ENCODE assay signal across 24 cellular contexts in the genomic region with DNA sequence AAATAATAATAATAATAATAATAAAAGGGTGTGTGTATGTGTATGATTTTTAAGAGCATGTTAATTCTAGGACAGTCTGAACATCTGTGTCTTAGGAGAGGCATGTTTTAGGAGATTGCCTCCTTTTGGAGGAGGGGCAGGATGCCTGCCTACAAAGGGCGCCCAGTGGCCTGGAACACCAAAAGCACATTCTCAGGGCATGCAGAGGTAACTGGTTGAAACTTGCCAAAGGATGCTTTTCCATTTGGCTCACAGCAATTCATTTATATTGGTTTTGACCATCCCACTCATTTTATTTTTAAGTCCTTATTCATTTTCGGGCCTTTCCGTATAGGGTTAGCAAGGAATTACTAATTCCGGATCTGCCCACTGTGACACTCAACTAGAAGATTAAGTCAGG. TPM values are rescaled to one million over a fixed set of nuclear protein-coding genes. Genes with fewer than 3 reads are reported as not detected.
A peak's percentile ranks its signal among the peaks of the same experiment; 100 is the strongest.
DNase-seq lines count a peak whose midpoint lies in the region; ATAC-seq and TF ChIP-seq lines count a peak whose summit lies in the region.
"Had no signal": no experiment of that assay in that cellular context is flagged by ENCODE, and none has a peak within 500 bp of the region (broad histone marks: within the 10 kb centered on the region; RNA-seq: fewer than 3 reads in every experiment).

No MANE protein-coding gene starts in this region.

- peak overlapping the region; percentile 94 for H3K27ac ChIP-seq in ACC112 (ENCODE audit: low read depth, low read length)
- H3K27ac ChIP-seq in PC-9: peak overlapping the region; percentile 91
- H3K27ac ChIP-seq in neuronal stem cell (replicated peaks; ENCODE audit: low read length): no peak overlapping the region
- H3K27ac ChIP-seq: BLaER1, KMS-11, prostate gland, upper lobe of left lung had no signal

- WGBS in neuronal stem cell (ENCODE audit: extremely low coverage in 2 of 2, insufficient read length in 2 of 2, insufficient replicate concordance in 1 of 2), 2 donors: no CpG with 5 or more reads among the region's 4 CpGs

- H3K4me3 ChIP-seq in ACC112 (ENCODE audit: low read depth, low read length): no peak overlapping the region
- no peak overlapping the region for H3K4me3 ChIP-seq in PC-9
- H3K4me3 ChIP-seq in neuronal stem cell (ENCODE audit: low read length in 2 of 2): no peak overlapping the region
- H3K4me3 ChIP-seq: BLaER1, prostate gland, upper lobe of left lung had no signal

- no peak overlapping the region for H4K91ac ChIP-seq in neuronal stem cell (ENCODE audit: low read depth, low read length, poor library complexity)

- no peak overlapping the region for H3K9ac ChIP-seq in neuronal stem cell (ENCODE audit: low read depth, low read length, poor library complexity)
- H3K9ac ChIP-seq: BLaER1, KMS-11 had no signal

- H3K4ac ChIP-seq in neuronal stem cell (ENCODE audit: low read length): no peak overlapping the region

- H3K23ac ChIP-seq in neuronal stem cell (ENCODE audit: low read depth, low read length, poor library complexity): no peak overlapping the region

- no peak for TF ChIP-seq CTCF in PC-9 (conservative IDR thresholded peaks at IDR 0.05)

- CTCF ChIA-PET in PC-9 (lab: Charles Lee): no interaction called here

- no peak overlapping the region for H3K14ac ChIP-seq in neuronal stem cell (ENCODE audit: low read length)

- no peak overlapping the region for H2AK5ac ChIP-seq in neuronal stem cell (ENCODE audit: low read depth, low read length)

- no peak overlapping the region for H2BK15ac ChIP-seq in neuronal stem cell (ENCODE audit: low read length)

- H3K27me3 ChIP-seq in ACC112 (ENCODE audit: insufficient read depth, low read length): no peaks in the 10 kb centered on the region
- no peaks in the 10 kb centered on the region for H3K27me3 ChIP-seq in PC-9 (ENCODE audit: insufficient read depth, low read depth)
- no peaks in the 10 kb centered on the region for H3K27me3 ChIP-seq in neuronal stem cell (ENCODE audit: control insufficient read depth in 3 of 3, insufficient read depth in 3 of 3, low read depth in 1 of 3, low read length in 3 of 3)
- H3K27me3 ChIP-seq: BLaER1, upper lobe of left lung had no signal

- no peak overlapping the region for H2BK5ac ChIP-seq in neuronal stem cell (ENCODE audit: low read length)

- H3K9me2 ChIP-seq in PC-9 (ENCODE audit: insufficient read depth): no peaks in the 10 kb centered on the region

- H4K8ac ChIP-seq in neuronal stem cell (ENCODE audit: low read depth, low read length): no peak overlapping the region

- no peaks in the 10 kb centered on the region for H4K20me1 ChIP-seq in PC-9 (ENCODE audit: insufficient read depth)
- H4K20me1 ChIP-seq: BLaER1 had no signal

- no peaks in the 10 kb centered on the region for H3K79me1 ChIP-seq in neuronal stem cell (ENCODE audit: low read depth, low read length)

- H3K79me2 ChIP-seq in ACC112 (ENCODE audit: control insufficient read depth, insufficient read depth, low read length, unreplicated experiment) (no peaks in the 10 kb centered on the region), PC-9 (ENCODE audit: low read depth) (no peaks in the 10 kb centered on the region)

- POLR2A ChIA-PET in PC-9 (lab: Charles Lee; ENCODE audit: unreplicated experiment): no interaction called here

- no peak for DNase-seq in PC-9
- DNase-seq in glomerular visceral epithelial cell (ENCODE audit: extremely low spot score): peak; percentile 88
- no peak for DNase-seq in neuronal stem cell (ENCODE audit: low spot score)
- no peak for DNase-seq in SHP77 (lab: John Stamatoyannopoulos, UW)
- DNase-seq in SIG-M5 (lab: John Stamatoyannopoulos, UW): no peak
- DNase-seq: activated CD4-positive, alpha-beta T cell treated with anti-CD3 and anti-CD28 coated beads for 1 hour; activated naive CD4-positive, alpha-beta T cell treated with anti-CD3 and anti-CD28 coated beads for 36 hours; activated T-cell treated with anti-CD3 and anti-CD28 coated beads, Interleukin-2, amount 50 U/mL, for 4 hours; amygdala; central memory CD4-positive, alpha-beta T cell; NCI-H1092; NCI-H2029 treated with DMSO at 0.1 percent for 48 hours; NCI-H446 treated with DMSO at 0.1 percent for 48 hours; stimulated activated CD4-positive, alpha-beta T cell treated with anti-CD3 and anti-CD28 coated beads, Interleukin-4, amount 100 ng/mL, for 24 hours; upper lobe of left lung had no signal

- BruUV-seq in PC-9 (replicated peaks; lab: Mats Ljungman, UMichigan): TSS peak; percentile 43

- peak overlapping the region; percentile 33 for H3K4me2 ChIP-seq in PC-9
- no peak overlapping the region for H3K4me2 ChIP-seq in neuronal stem cell (ENCODE audit: insufficient read depth, low read length, poor library complexity, severe bottlenecking)
- H3K4me2 ChIP-seq: BLaER1, KMS-11 had no signal

- H3K36me3 ChIP-seq in ACC112 (ENCODE audit: insufficient read depth, low read length) (no peaks in the 10 kb centered on the region), PC-9 (ENCODE audit: low read depth) (no peaks in the 10 kb centered on the region), neuronal stem cell (replicated peaks in 1 of 2; ENCODE audit: control insufficient read depth in 2 of 2, insufficient read depth in 2 of 2, low read length in 2 of 2) (no peaks in the 10 kb centered on the region)
- H3K36me3 ChIP-seq: BLaER1, prostate gland, upper lobe of left lung had no signal

- H2AFZ ChIP-seq in ACC112 (ENCODE audit: low read length, unreplicated experiment) (peak overlapping the region; percentile 2), PC-9 (no peak overlapping the region), neuronal stem cell (ENCODE audit: low read length) (peak overlapping the region; percentile 24)

- H3F3A ChIP-seq in PC-9 (ENCODE audit: insufficient read depth, low read depth): peaks cover 42% of the 10 kb centered on the region

- H2BK120ac ChIP-seq in neuronal stem cell (ENCODE audit: low read depth, low read length): no peak overlapping the region

- H3K18ac ChIP-seq in neuronal stem cell (ENCODE audit: low read length): no peak overlapping the region

- no peak overlapping the region for H2BK12ac ChIP-seq in neuronal stem cell (ENCODE audit: low read length)

- H3K9me3 ChIP-seq in PC-9 (ENCODE audit: insufficient read depth, low read depth): peaks cover 8% of the 10 kb centered on the region; the same call in 1 of the 2 replicates
- no peaks in the 10 kb centered on the region for H3K9me3 ChIP-seq in neuronal stem cell (replicated peaks in 1 of 2; ENCODE audit: control insufficient read depth in 2 of 2, insufficient read depth in 1 of 2, low read depth in 1 of 2, low read length in 2 of 2)
- H3K9me3 ChIP-seq: prostate gland, upper lobe of left lung had no signal

- intact Hi-C loops in PC-9 (cut with micrococcal nuclease; ENCODE audit: unreplicated experiment): loop anchor here (1.0 to 5.0 kb wide), 4 partner anchors 15 to 983 kb away; no protein-coding TSS in a partner anchor

- H3K4me1 ChIP-seq in ACC112 (ENCODE audit: control insufficient read depth, insufficient read depth, low read length, unreplicated experiment): peaks cover 48% of the 10 kb centered on the region
- H3K4me1 ChIP-seq in PC-9 (replicated peaks; ENCODE audit: insufficient read depth): peaks cover 57% of the 10 kb centered on the region
- H3K4me1 ChIP-seq in neuronal stem cell (ENCODE audit: control insufficient read depth in 2 of 2, insufficient read depth in 1 of 2, low read depth in 1 of 2, low read length in 2 of 2): peaks cover 7 to 18% of the 10 kb centered on the region in 2 donors
- H3K4me1 ChIP-seq: BLaER1, prostate gland, upper lobe of left lung had no signal

- ATAC-seq in GM21825 (IDR thresholded peaks at IDR 0.05; ENCODE audit: unreplicated experiment) (no peak), HG02885 (IDR thresholded peaks at IDR 0.05; ENCODE audit: poor library complexity, unreplicated experiment) (no peak)
- ATAC-seq: activated T-cell treated with anti-CD3 and anti-CD28 coated beads, Interleukin-2, amount 50 U/mL, for 4 hours; left lobe of liver had no signal

RNA-seq across cellular contexts. Expression of gene LAMC2, which starts 21.1 kb away (rescaled TPM):
- 105 and 109 TPM in 2 replicates for total RNA-seq in PC-9 (2021)
- polyA plus RNA-seq in neuronal stem cell (2013, experiment 1 of 2): 0.20 TPM
- polyA plus RNA-seq in neuronal stem cell (2013, experiment 2 of 2): 0.25 TPM
- total RNA-seq: mononuclear cell, neural crest cell had no signal
